20 cellular contexts compared by ENCODE assay signal in the genomic region with DNA sequence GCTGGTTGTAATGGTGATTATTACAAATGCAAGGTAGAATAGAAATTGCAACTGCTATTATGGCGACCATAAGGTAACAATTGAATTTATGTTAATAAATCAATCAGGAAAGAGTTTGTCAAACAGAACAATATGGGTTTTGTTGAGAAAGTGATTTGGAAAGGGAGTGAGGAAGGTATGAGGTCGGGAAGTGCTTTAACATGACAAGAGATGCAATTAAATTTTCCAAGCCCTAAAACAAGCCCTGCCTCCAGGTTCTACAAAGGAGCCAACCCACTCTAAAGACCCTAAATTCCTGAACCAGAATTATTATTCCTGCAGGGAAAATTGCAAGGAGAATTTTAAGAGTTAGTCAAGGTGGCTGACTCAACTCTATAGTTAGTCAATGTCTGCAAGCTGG.
A peak's percentile ranks its signal among the peaks of the same experiment; 100 is the strongest.
DNase-seq lines count a peak whose midpoint lies in the region; ATAC-seq and TF ChIP-seq lines count a peak whose summit lies in the region.
"Had no signal": no experiment of that assay in that cellular context is flagged by ENCODE, and none has a peak within 500 bp of the region (broad histone marks: within the 10 kb centered on the region; RNA-seq: fewer than 3 reads in every experiment).

No MANE protein-coding gene starts in this region.

- peak overlapping the region; percentile 21 for H3K4me2 ChIP-seq in GM23338

- TF ChIP-seq CTCF in GM23338 (conservative IDR thresholded peaks at IDR 0.05; ENCODE audit: low read depth in 2 of 2) (no peak), epithelial cell of esophagus (IDR thresholded peaks at IDR 0.05; ENCODE audit: insufficient read depth, low read depth, low read length, missing control alignments) (no peak)

- no peaks in the 10 kb centered on the region for H3K27me3 Mint-ChIP-seq in GM23338 (ENCODE audit: insufficient read depth, low read depth, poor library complexity)
- H3K27me3 Mint-ChIP-seq: CD4-positive, alpha-beta T cell; IgD-negative memory B cell had no signal

- no peaks in the 10 kb centered on the region for H3K36me3 Mint-ChIP-seq in GM23338 (ENCODE audit: low read depth)

- H3K27ac Mint-ChIP-seq in GM23338, result peak overlapping the region; percentile 33
- H3K27ac Mint-ChIP-seq: CD4-positive, alpha-beta T cell; IgD-negative memory B cell had no signal

- no peaks in the 10 kb centered on the region for H3K9me3 ChIP-seq in HUES64 (ENCODE audit: insufficient read depth, low read depth, low read length)
- H3K9me3 ChIP-seq: Caco-2 had no signal

- 51% methylated on average over 2 of the region's 2 CpGs for WGBS in HUES64

- H3K4me1 Mint-ChIP-seq in GM23338, result peaks cover 30% of the 10 kb centered on the region
- H3K4me1 Mint-ChIP-seq: IgD-negative memory B cell had no signal

- ATAC-seq in GM23338 (peak; percentile 55), HG03354 (IDR thresholded peaks at IDR 0.05; ENCODE audit: poor library complexity, severe bottlenecking, unreplicated experiment) (no peak), GM21367 (IDR thresholded peaks at IDR 0.05; ENCODE audit: unreplicated experiment) (no peak)
- ATAC-seq: GM12878, HepG2 had no signal

- no peaks in the 10 kb centered on the region; the same call in 2 of the 3 replicates for H3K9me3 Mint-ChIP-seq in GM23338

- H3K79me2 ChIP-seq in GM23338 (replicated peaks; ENCODE audit: insufficient read depth), result no peaks in the 10 kb centered on the region

- H3K4me1 ChIP-seq in GM23338 (ENCODE audit: insufficient read depth) (peaks cover 32% of the 10 kb centered on the region), HUES64 (ENCODE audit: insufficient read depth, low read length) (peaks cover 25% of the 10 kb centered on the region)
- H3K4me1 ChIP-seq: Caco-2 had no signal

- peaks cover 13% of the 10 kb centered on the region; the same call in 1 of the 2 replicates for H3K9me2 ChIP-seq in GM23338 (ENCODE audit: insufficient read depth)

- H4K20me1 ChIP-seq in GM23338 (replicated peaks; ENCODE audit: insufficient read depth), result no peaks in the 10 kb centered on the region

- H3K4me3 Mint-ChIP-seq in GM23338, result no peak overlapping the region
- H3K4me3 Mint-ChIP-seq: CD4-positive, alpha-beta T cell; IgD-negative memory B cell had no signal

- DNase-seq in GM23338 (ENCODE audit: low spot score) (peak; percentile 39), epithelial cell of esophagus (ENCODE audit: low read depth) (peak; percentile 10), cerebellar cortex (ENCODE audit: low spot score) (no peak), AG20443 (ENCODE audit: low spot score) (no peak)
- DNase-seq: ACHN; AML-193; Caco-2; CD4-positive, alpha-beta T cell; DMS153; DMS79; GOT3; Karpas-422; KBM-7 had no signal

- H3K27ac ChIP-seq in GM23338 (ENCODE audit: low read depth), result peak overlapping the region; percentile 81
- H3K27ac ChIP-seq in HUES64 (ENCODE audit: low read depth, low read length), result peak overlapping the region; percentile 42
- H3K27ac ChIP-seq: C4-2B had no signal

- H3K36me3 ChIP-seq in GM23338 (ENCODE audit: insufficient read depth), result no peaks in the 10 kb centered on the region; the same call in 1 of the 2 replicates
- no peaks in the 10 kb centered on the region for H3K36me3 ChIP-seq in HUES64 (ENCODE audit: insufficient read depth, low read length)

- H3K9ac ChIP-seq in HUES64 (ENCODE audit: low read depth, low read length), result no peak overlapping the region

- H3K4me3 ChIP-seq in GM23338 (no peak overlapping the region; the same call in 1 of the 2 replicates), HUES64 (ENCODE audit: low read length) (no peak overlapping the region), epithelial cell of esophagus (ENCODE audit: low read length) (no peak overlapping the region)
- H3K4me3 ChIP-seq: GM12878 had no signal

- H3K27me3 ChIP-seq in GM23338 (ENCODE audit: insufficient read depth), result no peaks in the 10 kb centered on the region
- no peaks in the 10 kb centered on the region for H3K27me3 ChIP-seq in HUES64 (ENCODE audit: insufficient read depth, low read length)

- H2AFZ ChIP-seq in GM23338, result no peak overlapping the region

- 0 out of 2 replicates have a peak, but pooled peaks cover 3% of the 10 kb centered on the region for H3F3A ChIP-seq in GM23338 (replicated peaks; ENCODE audit: low read depth)

TF ChIP-seq in GM23338, 12 proteins besides CTCF, POLR2A, EP300 and RAD21:
- TF ChIP-seq ZNF331 (CRISPR knock-in tag; IDR thresholded peaks at IDR 0.05; ENCODE audit: low read depth) (no peak), NANOG (IDR thresholded peaks at IDR 0.05; ENCODE audit: borderline replicate concordance) (peak; percentile 66; the same call in 1 of the 2 replicates), CREB1 (CRISPR knock-in tag; IDR thresholded peaks at IDR 0.05; ENCODE audit: low read depth) (no peak)

Comparison
In these comparisons a context has a peak if more than half of its experiments do, and no peak if none do; other contexts are left out.
1. DNase-seq: peak in GM23338 (single experiment) and epithelial cell of esophagus (single experiment); none in cerebellar cortex (single experiment) and AG20443 (single experiment).